ENCODE assay signal across 9 cellular contexts in the genomic region with DNA sequence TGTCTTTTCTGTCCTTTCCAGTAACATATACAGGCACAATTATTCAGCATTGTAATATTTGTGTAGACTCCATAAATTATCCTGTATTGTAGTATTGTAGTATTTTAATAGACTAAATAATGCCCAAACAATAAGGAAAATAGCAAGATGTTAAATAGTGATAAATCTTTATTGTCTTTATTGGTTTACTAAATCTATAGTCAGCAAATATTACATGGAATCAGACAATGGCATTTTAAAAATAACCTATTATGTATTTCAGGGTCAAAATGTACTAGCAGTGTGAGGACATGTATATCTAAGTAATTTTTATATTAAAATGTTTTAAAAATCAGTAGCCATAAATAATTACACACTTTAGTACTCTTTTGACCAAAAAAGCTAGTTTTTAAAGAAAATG.
"Had no signal": no experiment of that assay in that cellular context is flagged by ENCODE, and none has a peak within 500 bp of the region (broad histone marks: within the 10 kb centered on the region; RNA-seq: fewer than 3 reads in every experiment).

No MANE protein-coding gene starts in this region.

- H3K27ac Mint-ChIP-seq: GM23338, HFFc6, IgD-negative memory B cell had no signal

- ATAC-seq: GM23338, HCT116 had no signal

- H3K36me3 Mint-ChIP-seq: IgD-negative memory B cell had no signal

- H3K9me3 ChIP-seq: HAP-1 had no signal

- H3K4me1 Mint-ChIP-seq: IgD-negative memory B cell had no signal

- H3K4me2 ChIP-seq: GM23338 had no signal

- DNase-seq: H7, HFFc6, KG1 had no signal

- H3K9me3 Mint-ChIP-seq: GM23338, HFFc6 had no signal

- H3K36me3 ChIP-seq: HAP-1 had no signal

- H3K27ac ChIP-seq: HL-60 had no signal

- H3K4me1 ChIP-seq: HAP-1 had no signal

- H3K4me3 ChIP-seq: GM23338, HAP-1 had no signal

- H2AFZ ChIP-seq: GM23338 had no signal

- H3K27me3 Mint-ChIP-seq: IgD-negative memory B cell had no signal

- H3K4me3 Mint-ChIP-seq: GM23338, HFFc6, IgD-negative memory B cell had no signal

- FAIRE-seq: HTR-8/SVneo had no signal
